In the genomic region with DNA sequence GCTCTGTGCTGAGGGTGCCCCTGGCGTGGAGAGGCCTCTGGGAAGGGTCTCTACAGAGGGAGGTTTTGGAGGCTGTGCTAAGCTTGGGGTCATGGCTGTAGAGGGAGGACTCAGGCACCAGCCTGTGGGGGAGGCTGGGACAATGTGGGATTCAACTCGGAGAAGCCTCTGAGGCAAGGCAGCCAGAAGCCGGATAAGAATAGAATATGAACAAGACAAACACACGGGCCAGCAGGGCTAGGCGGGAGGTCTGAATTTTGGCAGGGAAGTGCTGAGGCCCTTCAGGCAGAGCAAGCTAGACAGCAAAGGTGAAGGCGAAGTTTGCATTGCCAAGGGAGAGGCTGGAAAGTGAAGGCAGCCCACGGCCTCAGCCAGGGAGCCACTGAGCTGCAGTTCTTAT, we compare ENCODE assay signal across 1 cellular context.
TF ChIP-seq lines count a peak whose summit lies in the region.

No MANE protein-coding gene starts in this region.

TF ChIP-seq in SK-N-SH, 30 proteins besides CTCF, POLR2A, EP300 and RAD21:
- TF ChIP-seq TEAD4 (IDR thresholded peaks at IDR 0.05; ENCODE audit: borderline replicate concordance, insufficient read depth): no peak
- TF ChIP-seq NRF1 (IDR thresholded peaks at IDR 0.05; ENCODE audit: low read depth, low read length): no peak
- TF ChIP-seq MEF2A (IDR thresholded peaks at IDR 0.05; ENCODE audit: borderline replicate concordance, low read depth): no peak
- TF ChIP-seq JUND (IDR thresholded peaks at IDR 0.05): no peak
- no peak for TF ChIP-seq CHD2 (IDR thresholded peaks at IDR 0.05; ENCODE audit: low read length, partially characterized antibody)
- TF ChIP-seq, protein P1, sequence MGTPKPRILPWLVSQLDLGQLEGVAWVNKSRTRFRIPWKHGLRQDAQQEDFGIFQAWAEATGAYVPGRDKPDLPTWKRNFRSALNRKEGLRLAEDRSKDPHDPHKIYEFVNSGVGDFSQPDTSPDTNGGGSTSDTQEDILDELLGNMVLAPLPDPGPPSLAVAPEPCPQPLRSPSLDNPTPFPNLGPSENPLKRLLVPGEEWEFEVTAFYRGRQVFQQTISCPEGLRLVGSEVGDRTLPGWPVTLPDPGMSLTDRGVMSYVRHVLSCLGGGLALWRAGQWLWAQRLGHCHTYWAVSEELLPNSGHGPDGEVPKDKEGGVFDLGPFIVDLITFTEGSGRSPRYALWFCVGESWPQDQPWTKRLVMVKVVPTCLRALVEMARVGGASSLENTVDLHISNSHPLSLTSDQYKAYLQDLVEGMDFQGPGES (IDR thresholded peaks at IDR 0.05; ENCODE audit: low read depth, low read length): no peak
- TF ChIP-seq GABPA (IDR thresholded peaks at IDR 0.05; ENCODE audit: low read depth): no peak
- TF ChIP-seq, protein P2, sequence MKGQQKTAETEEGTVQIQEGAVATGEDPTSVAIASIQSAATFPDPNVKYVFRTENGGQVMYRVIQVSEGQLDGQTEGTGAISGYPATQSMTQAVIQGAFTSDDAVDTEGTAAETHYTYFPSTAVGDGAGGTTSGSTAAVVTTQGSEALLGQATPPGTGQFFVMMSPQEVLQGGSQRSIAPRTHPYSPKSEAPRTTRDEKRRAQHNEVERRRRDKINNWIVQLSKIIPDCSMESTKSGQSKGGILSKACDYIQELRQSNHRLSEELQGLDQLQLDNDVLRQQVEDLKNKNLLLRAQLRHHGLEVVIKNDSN (IDR thresholded peaks at IDR 0.05; ENCODE audit: borderline replicate concordance, low read depth): no peak
- TF ChIP-seq ELF1 (IDR thresholded peaks at IDR 0.05): no peak
- no peak for TF ChIP-seq SIN3A (IDR thresholded peaks at IDR 0.05; ENCODE audit: borderline replicate concordance, low read depth, low read length)
- no peak for TF ChIP-seq SMC3 (IDR thresholded peaks at IDR 0.05; ENCODE audit: low read depth, low read length)
- no peak for TF ChIP-seq MXI1 (IDR thresholded peaks at IDR 0.05; ENCODE audit: low read depth, low read length)
- TF ChIP-seq RCOR1 (IDR thresholded peaks at IDR 0.05; ENCODE audit: low read length): no peak
- TF ChIP-seq, protein P3, sequence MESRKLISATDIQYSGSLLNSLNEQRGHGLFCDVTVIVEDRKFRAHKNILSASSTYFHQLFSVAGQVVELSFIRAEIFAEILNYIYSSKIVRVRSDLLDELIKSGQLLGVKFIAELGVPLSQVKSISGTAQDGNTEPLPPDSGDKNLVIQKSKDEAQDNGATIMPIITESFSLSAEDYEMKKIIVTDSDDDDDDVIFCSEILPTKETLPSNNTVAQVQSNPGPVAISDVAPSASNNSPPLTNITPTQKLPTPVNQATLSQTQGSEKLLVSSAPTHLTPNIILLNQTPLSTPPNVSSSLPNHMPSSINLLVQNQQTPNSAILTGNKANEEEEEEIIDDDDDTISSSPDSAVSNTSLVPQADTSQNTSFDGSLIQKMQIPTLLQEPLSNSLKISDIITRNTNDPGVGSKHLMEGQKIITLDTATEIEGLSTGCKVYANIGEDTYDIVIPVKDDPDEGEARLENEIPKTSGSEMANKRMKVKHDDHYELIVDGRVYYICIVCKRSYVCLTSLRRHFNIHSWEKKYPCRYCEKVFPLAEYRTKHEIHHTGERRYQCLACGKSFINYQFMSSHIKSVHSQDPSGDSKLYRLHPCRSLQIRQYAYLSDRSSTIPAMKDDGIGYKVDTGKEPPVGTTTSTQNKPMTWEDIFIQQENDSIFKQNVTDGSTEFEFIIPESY (IDR thresholded peaks at IDR 0.05; ENCODE audit: borderline replicate concordance, low read depth): no peak
- TF ChIP-seq, protein P4, sequence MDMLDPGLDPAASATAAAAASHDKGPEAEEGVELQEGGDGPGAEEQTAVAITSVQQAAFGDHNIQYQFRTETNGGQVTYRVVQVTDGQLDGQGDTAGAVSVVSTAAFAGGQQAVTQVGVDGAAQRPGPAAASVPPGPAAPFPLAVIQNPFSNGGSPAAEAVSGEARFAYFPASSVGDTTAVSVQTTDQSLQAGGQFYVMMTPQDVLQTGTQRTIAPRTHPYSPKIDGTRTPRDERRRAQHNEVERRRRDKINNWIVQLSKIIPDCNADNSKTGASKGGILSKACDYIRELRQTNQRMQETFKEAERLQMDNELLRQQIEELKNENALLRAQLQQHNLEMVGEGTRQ (IDR thresholded peaks at IDR 0.05; ENCODE audit: borderline replicate concordance, low read depth, low read length): no peak
